24 cellular contexts compared by ENCODE assay signal in the genomic region with DNA sequence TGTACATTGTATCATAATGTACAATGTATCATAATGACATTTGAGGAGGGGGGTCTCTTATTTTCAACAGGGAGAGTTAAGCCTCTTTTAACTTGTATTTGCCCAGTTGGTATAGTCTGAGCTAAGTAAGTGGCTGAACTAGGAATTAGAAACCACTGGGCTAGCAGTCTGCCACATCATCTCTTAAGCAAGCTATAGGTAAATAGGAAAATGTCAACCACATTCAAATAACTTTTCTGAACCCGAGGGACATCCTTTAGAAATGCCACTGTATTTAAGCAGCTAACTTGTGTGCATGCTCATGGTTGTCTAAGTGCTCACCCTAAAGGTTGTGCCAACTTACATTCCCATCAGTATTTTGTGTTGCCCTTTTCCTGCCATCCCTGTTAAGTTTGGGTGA. TPM values are rescaled to one million over a fixed set of nuclear protein-coding genes. Genes with fewer than 3 reads are reported as not detected.
DNase-seq lines count a peak whose midpoint lies in the region; ATAC-seq lines count a peak whose summit lies in the region.
"Had no signal": no experiment of that assay in that cellular context is flagged by ENCODE, and none has a peak within 500 bp of the region (broad histone marks: within the 10 kb centered on the region; RNA-seq: fewer than 3 reads in every experiment).

No MANE protein-coding gene starts in this region.

- H3K27me3 Mint-ChIP-seq in activated T-helper 17 cell treated with anti-CD3 and anti-CD28 coated beads, Interleukin-2, amount 50 U/mL, for 72 hours = peaks cover 4% of the 10 kb centered on the region

- no peak overlapping the region for H3K4me3 Mint-ChIP-seq in activated T-helper 17 cell treated with anti-CD3 and anti-CD28 coated beads, Interleukin-2, amount 50 U/mL, for 72 hours
- H3K4me3 Mint-ChIP-seq: CD14-positive monocyte; CD8-positive, alpha-beta memory T cell had no signal

- no peaks in the 10 kb centered on the region for H3K9me3 Mint-ChIP-seq in activated T-helper 17 cell treated with anti-CD3 and anti-CD28 coated beads, Interleukin-2, amount 50 U/mL, for 72 hours

- H3K27ac Mint-ChIP-seq in activated T-helper 17 cell treated with anti-CD3 and anti-CD28 coated beads, Interleukin-2, amount 50 U/mL, for 72 hours = no peak overlapping the region
- H3K27ac Mint-ChIP-seq: CD14-positive monocyte; CD8-positive, alpha-beta memory T cell had no signal

- no peak for DNase-seq in midbrain (lab: John Stamatoyannopoulos, UW)
- no peak for DNase-seq in activated CD4-positive, alpha-beta T cell treated with anti-CD3 and anti-CD28 coated beads for 1 hour
- DNase-seq: BE2C; Calu3; CD8-positive, alpha-beta memory T cell; DMS79 treated with DMSO at 0.1 percent for 48 hours; GF-D8; KBM-7; NCI-H1105 treated with DMSO at 0.1 percent for 48 hours; NCI-H2029 treated with DMSO at 0.1 percent for 48 hours; NCI-H446 treated with DMSO at 0.1 percent for 48 hours; NCI-H69; Peyer's patch; SHP77 treated with DMSO at 0.1 percent for 48 hours had no signal

- ATAC-seq in GM18861 (IDR thresholded peaks at IDR 0.05; ENCODE audit: unreplicated experiment) (peak; percentile 68), HG02852 (IDR thresholded peaks at IDR 0.05; ENCODE audit: unreplicated experiment) (peak; percentile 56), HG03469 (IDR thresholded peaks at IDR 0.05; ENCODE audit: unreplicated experiment) (peak; percentile 46), GM19395 (IDR thresholded peaks at IDR 0.05; ENCODE audit: unreplicated experiment) (no peak)
- no peak for ATAC-seq in activated T-helper 17 cell treated with anti-CD3 and anti-CD28 coated beads, Interleukin-2, amount 50 U/mL, for 72 hours (replicated peaks)

- H3K4me1 Mint-ChIP-seq in activated T-helper 17 cell treated with anti-CD3 and anti-CD28 coated beads, Interleukin-2, amount 50 U/mL, for 72 hours = no peaks in the 10 kb centered on the region
- H3K4me1 Mint-ChIP-seq: CD14-positive monocyte; CD8-positive, alpha-beta memory T cell had no signal

- H3K36me3 Mint-ChIP-seq in activated T-helper 17 cell treated with anti-CD3 and anti-CD28 coated beads, Interleukin-2, amount 50 U/mL, for 72 hours (ENCODE audit: low read depth) = no peaks in the 10 kb centered on the region
- H3K36me3 Mint-ChIP-seq: CD14-positive monocyte; CD8-positive, alpha-beta memory T cell had no signal

RNA-seq across cellular contexts. Expression of a gene that starts 35.5 kb away (rescaled TPM):
- total RNA-seq in activated T-helper 17 cell treated with anti-CD3 and anti-CD28 coated beads, Interleukin-2, amount 50 U/mL, for 72 hours = not detected
- total RNA-seq: Calu3; CD8-positive, alpha-beta memory T cell; LHCN-M2; MCF 10A; OCI-LY7; Peyer's patch; T-helper 1 cell treated with Interleukin-12 subunit alpha and Interleukin-12 subunit beta and Interleukin-4 antibody, amounts not matched to agents 30 ng/mL and 1 ng/mL, for 36 hours had no signal

Comparison
In these comparisons a context has a peak if more than half of its experiments do, and no peak if none do; other contexts are left out.
1. ATAC-seq: peak in GM18861 (single experiment), HG02852 (single experiment) and HG03469 (single experiment); none in GM19395 (single experiment) and activated T-helper 17 cell treated with anti-CD3 and anti-CD28 coated beads, Interleukin-2, amount 50 U/mL, for 72 hours (single experiment).